Comparison of ENCODE assay signal across 8 cellular contexts in the genomic region with DNA sequence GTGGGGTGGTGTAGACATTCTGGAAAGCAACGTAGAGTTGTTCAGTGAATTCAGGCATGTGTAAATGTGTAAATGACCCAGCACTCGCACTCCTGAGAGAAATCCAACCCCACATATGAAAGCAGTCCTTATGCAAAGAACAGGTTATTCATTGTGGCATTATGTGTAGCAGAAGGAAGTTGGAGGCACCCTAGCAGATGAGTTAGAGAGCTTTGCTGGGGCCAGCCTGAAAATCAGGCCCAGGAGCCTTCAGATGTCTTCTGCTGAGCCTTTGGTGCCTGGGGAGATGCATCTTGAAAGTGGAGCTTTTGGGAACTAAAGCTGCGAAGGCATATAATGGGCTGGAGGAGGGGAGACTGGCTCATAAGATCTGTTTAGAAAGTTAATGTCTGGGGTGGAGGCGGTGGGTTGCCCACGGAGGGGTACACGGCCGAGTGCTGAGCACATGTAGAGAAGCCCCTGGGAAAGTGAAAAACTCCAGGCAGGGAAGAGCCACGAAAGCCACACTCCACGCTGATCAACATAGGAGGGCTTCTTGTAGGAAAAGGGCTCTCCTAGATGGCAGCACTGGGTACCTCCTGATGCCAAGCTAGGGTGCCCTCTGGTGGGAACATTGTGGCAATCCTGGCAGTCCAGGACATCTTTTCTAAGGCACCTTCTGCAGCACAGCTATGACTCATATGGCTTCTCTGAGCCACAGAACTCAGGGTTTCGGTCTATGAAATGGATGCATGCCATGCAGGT. TPM values are rescaled to one million over a fixed set of nuclear protein-coding genes. Genes with fewer than 3 reads are reported as not detected.
DNase-seq lines count a peak whose midpoint lies in the region; ATAC-seq lines count a peak whose summit lies in the region.

No MANE protein-coding gene starts in this region.

- H3K27ac ChIP-seq in CD4-positive, CD25-positive, alpha-beta regulatory T cell (ENCODE audit: insufficient read depth, low read length, poor library complexity, severe bottlenecking) = no peak overlapping the region

- H3K4me3 ChIP-seq in CD4-positive, CD25-positive, alpha-beta regulatory T cell (ENCODE audit: low read depth, low read length) = no peak overlapping the region

- H3K27me3 ChIP-seq in CD4-positive, CD25-positive, alpha-beta regulatory T cell (ENCODE audit: control insufficient read depth, insufficient read depth, low read length) = no peaks in the 10 kb centered on the region

- no peaks in the 10 kb centered on the region for H3K9me3 Mint-ChIP-seq in CD4-positive, CD25-positive, alpha-beta regulatory T cell

- no peaks in the 10 kb centered on the region for H3K9me3 ChIP-seq in CD4-positive, CD25-positive, alpha-beta regulatory T cell (ENCODE audit: control insufficient read depth in 2 of 2, low read length in 2 of 2)

- peak; percentile 55 to 88 (median 69) for DNase-seq in CD4-positive, CD25-positive, alpha-beta regulatory T cell
- DNase-seq in NCI-H748 (lab: John Stamatoyannopoulos, UW; ENCODE audit: unreplicated experiment) (peak; percentile 77), medulla oblongata (ENCODE audit: extremely low spot score) (peak; percentile 89)
- peak; percentile 76 to 84 for DNase-seq in activated CD4-positive, alpha-beta T cell treated with anti-CD3 and anti-CD28 coated beads, Interleukin-2, amount 50 U/mL, for 48 hours
- DNase-seq in effector CD4-positive, alpha-beta T cell = peak; percentile 70
- DNase-seq in stimulated activated CD8-positive, alpha-beta memory T cell treated with anti-CD3 and anti-CD28 coated beads, Interleukin-15, amount 100 ng/mL, for 48 hours (ENCODE audit: low read depth in 2 of 2) = peak; percentile 69 to 72

- no peaks in the 10 kb centered on the region for H3K36me3 Mint-ChIP-seq in CD4-positive, CD25-positive, alpha-beta regulatory T cell

- peaks cover 8% of the 10 kb centered on the region for H3K27me3 Mint-ChIP-seq in CD4-positive, CD25-positive, alpha-beta regulatory T cell

- H3K4me1 ChIP-seq in CD4-positive, CD25-positive, alpha-beta regulatory T cell (ENCODE audit: control insufficient read depth, insufficient read depth, low read length, poor library complexity, severe bottlenecking) = peaks cover 6% of the 10 kb centered on the region

- peak; percentile 94 to 95 for ATAC-seq in CD4-positive, CD25-positive, alpha-beta regulatory T cell (ENCODE audit: low read depth in 2 of 2)
- ATAC-seq in GM19438 (IDR thresholded peaks at IDR 0.05; ENCODE audit: low read depth, unreplicated experiment) (peak; percentile 79), HG03565 (IDR thresholded peaks at IDR 0.05; ENCODE audit: unreplicated experiment) (peak; percentile 81)

- peak overlapping the region in 1 of 4 donors; percentile 2 for H3K4me3 Mint-ChIP-seq in CD4-positive, CD25-positive, alpha-beta regulatory T cell

- H3K36me3 ChIP-seq in CD4-positive, CD25-positive, alpha-beta regulatory T cell (ENCODE audit: control insufficient read depth, insufficient read depth, low read length) = no peaks in the 10 kb centered on the region

- peak overlapping the region in 2 of 3 donors; percentile 37 to 38 for H3K27ac Mint-ChIP-seq in CD4-positive, CD25-positive, alpha-beta regulatory T cell

- H3K4me1 Mint-ChIP-seq in CD4-positive, CD25-positive, alpha-beta regulatory T cell = peaks cover 4 to 9% (median 7%) of the 10 kb centered on the region in 4 donors

RNA-seq across cellular contexts. Expression of gene KRT83, which starts 6.1 kb away (rescaled TPM):
- total RNA-seq in CD4-positive, CD25-positive, alpha-beta regulatory T cell = not detected
- polyA plus RNA-seq in CD4-positive, CD25-positive, alpha-beta regulatory T cell = not detected

RNA-seq across cellular contexts. Expression of gene KRT81, which starts 35.9 kb away (rescaled TPM):
- total RNA-seq in CD4-positive, CD25-positive, alpha-beta regulatory T cell = not detected
- polyA plus RNA-seq in CD4-positive, CD25-positive, alpha-beta regulatory T cell = not detected

RNA-seq across cellular contexts. Expression of gene KRT85, which starts 40.0 kb away (rescaled TPM):
- total RNA-seq in CD4-positive, CD25-positive, alpha-beta regulatory T cell = not detected
- not detected for polyA plus RNA-seq in CD4-positive, CD25-positive, alpha-beta regulatory T cell

RNA-seq across cellular contexts. Expression of gene KRT86, which starts 52.8 kb away (rescaled TPM):
- not detected for total RNA-seq in CD4-positive, CD25-positive, alpha-beta regulatory T cell
- polyA plus RNA-seq in CD4-positive, CD25-positive, alpha-beta regulatory T cell = under 1 TPM in 1 of 4 donors, not detected in 3; 0.10 TPM

RNA-seq across cellular contexts. Expression of gene KRT84, which starts 58.2 kb away (rescaled TPM):
- not detected for total RNA-seq in CD4-positive, CD25-positive, alpha-beta regulatory T cell
- polyA plus RNA-seq in CD4-positive, CD25-positive, alpha-beta regulatory T cell = not detected
